In genomic region chr1:159891275-159892157, GRCh38 we compare ENCODE assay signal across 9 cellular contexts. TPM values are rescaled to one million over a fixed set of nuclear protein-coding genes. Genes with fewer than 3 reads are reported as not detected.
A peak's percentile ranks its signal among the peaks of the same experiment; 100 is the strongest.
DNase-seq lines count a peak whose midpoint lies in the region; ATAC-seq, FAIRE-seq and TF ChIP-seq lines count a peak whose summit lies in the region.
"Had no signal": no experiment of that assay in that cellular context is flagged by ENCODE, and none has a peak within 500 bp of the region (broad histone marks: within the 10 kb centered on the region; RNA-seq: fewer than 3 reads in every experiment).

No MANE protein-coding gene starts in this region.

- peak; percentile 99 for TF ChIP-seq CTCF in GM12873 (IDR thresholded peaks at IDR 0.05; ENCODE audit: insufficient read depth, low read depth, low read length, missing control alignments)
- peak; percentile 95 for TF ChIP-seq CTCF in hepatocyte (IDR thresholded peaks at IDR 0.05; ENCODE audit: poor library complexity)

- H3K4me3 ChIP-seq in hepatocyte (no peak overlapping the region), small intestine (ENCODE audit: low read depth in 1 of 2, low read length in 2 of 2) (no peak overlapping the region)
- H3K4me3 ChIP-seq: skin epidermis had no signal

- no peak for FAIRE-seq in small intestine (lab: Jason Lieb, UNC)

- no peak overlapping the region for H2AFZ ChIP-seq in hepatocyte

- no peaks in the 10 kb centered on the region for H4K20me1 ChIP-seq in hepatocyte (ENCODE audit: insufficient read depth, poor library complexity, severe bottlenecking)

- H3K4me1 ChIP-seq in hepatocyte (ENCODE audit: insufficient read depth) (peaks cover 5% of the 10 kb centered on the region), small intestine (ENCODE audit: control insufficient read depth in 2 of 2, insufficient read depth in 1 of 2, low read depth in 1 of 2, low read length in 1 of 2) (peaks cover 0 to 8% of the 10 kb centered on the region in 2 donors)

- no peak overlapping the region for H3K27ac ChIP-seq in hepatocyte
- H3K27ac ChIP-seq in small intestine (ENCODE audit: low read depth in 1 of 2, low read length in 1 of 2), result no peak overlapping the region

- H3K79me2 ChIP-seq in hepatocyte, result no peaks in the 10 kb centered on the region

- H3K27me3 ChIP-seq in hepatocyte (no peaks in the 10 kb centered on the region), small intestine (ENCODE audit: control insufficient read depth in 2 of 2, insufficient read depth in 2 of 2, low read length in 2 of 2) (no peaks in the 10 kb centered on the region)

- 54% methylated on average over 7 of the region's 7 CpGs for WGBS in hepatocyte (ENCODE audit: low lambda C conversion rate, missing lambda C conversion rate)
- 41 to 52% (median 42%) methylated on average over 7 of the region's 7 CpGs for WGBS in small intestine, 3 donors

- no peak overlapping the region for H3K4me2 ChIP-seq in hepatocyte

- H3K36me3 ChIP-seq in hepatocyte (replicated peaks; ENCODE audit: insufficient read depth, low read depth) (no peaks in the 10 kb centered on the region), small intestine (ENCODE audit: control insufficient read depth in 2 of 2, insufficient read depth in 2 of 2, low read length in 2 of 2) (no peaks in the 10 kb centered on the region)

- DNase-seq in NCI-H187 treated with DMSO at 0.1 percent for 48 hours (lab: John Stamatoyannopoulos, UW) (peak; percentile 78), T1000 (lab: John Stamatoyannopoulos, UW) (peak; percentile 77), anterior cingulate cortex (lab: John Stamatoyannopoulos, UW) (peak in 56 of 58 donors; percentile 9 to 87 (median 66)), hepatocyte (ENCODE audit: low spot score) (peak; percentile 88), small intestine (peak; percentile 89)

- no peaks in the 10 kb centered on the region for H3K9me2 ChIP-seq in hepatocyte (replicated peaks; ENCODE audit: insufficient read depth)

- ATAC-seq in HG02763 (IDR thresholded peaks at IDR 0.05; ENCODE audit: unreplicated experiment) (peak; percentile 63), HG02885 (IDR thresholded peaks at IDR 0.05; ENCODE audit: poor library complexity, unreplicated experiment) (no peak)

- no peaks in the 10 kb centered on the region for H3K9me3 ChIP-seq in hepatocyte (ENCODE audit: low read depth)
- no peaks in the 10 kb centered on the region for H3K9me3 ChIP-seq in small intestine (ENCODE audit: control insufficient read depth, low read depth)

RNA-seq across cellular contexts. Expression of gene CFAP45, which starts 8.4 kb away (rescaled TPM):
- 0.43 TPM in 1 of 2 replicates, not detected in the other for total RNA-seq in hepatocyte
- polyA plus RNA-seq in hepatocyte (not detected in 2 replicates), small intestine (1 to 10 TPM in 1 of 3 donors, under 1 TPM in 1, not detected in 1; 0.36 to 1.1 TPM)

RNA-seq across cellular contexts. Expression of gene VSIG8, which starts 29.1 kb away (rescaled TPM):
- 0.33 TPM in 1 of 2 replicates, not detected in the other for total RNA-seq in hepatocyte
- 0.13 and 0.38 TPM in 2 replicates for polyA plus RNA-seq in hepatocyte
- polyA plus RNA-seq in small intestine, result under 1 TPM in 1 of 3 donors, not detected in 2; 0.19 TPM

RNA-seq across cellular contexts. Expression of gene TAGLN2, which starts 33.8 kb away (rescaled TPM):
- total RNA-seq in hepatocyte, result 122 and 124 TPM in 2 replicates
- 284 and 292 TPM in 2 replicates for polyA plus RNA-seq in hepatocyte
- polyA plus RNA-seq in small intestine, result 100 to 1,000 TPM; 384 to 472 (median 416) TPM

RNA-seq across cellular contexts. Expression of gene IGSF9, which starts 53.9 kb away (rescaled TPM):
- 5.3 and 8.2 TPM in 2 replicates for total RNA-seq in hepatocyte
- polyA plus RNA-seq in hepatocyte (22.5 and 25.4 TPM in 2 replicates), small intestine (10 to 100 TPM in 2 of 3 donors, 1 to 10 TPM in 1; 3.1 to 34.6 (median 18.1) TPM)
